Comparison of ENCODE assay signal across 29 cellular contexts in the genomic region with DNA sequence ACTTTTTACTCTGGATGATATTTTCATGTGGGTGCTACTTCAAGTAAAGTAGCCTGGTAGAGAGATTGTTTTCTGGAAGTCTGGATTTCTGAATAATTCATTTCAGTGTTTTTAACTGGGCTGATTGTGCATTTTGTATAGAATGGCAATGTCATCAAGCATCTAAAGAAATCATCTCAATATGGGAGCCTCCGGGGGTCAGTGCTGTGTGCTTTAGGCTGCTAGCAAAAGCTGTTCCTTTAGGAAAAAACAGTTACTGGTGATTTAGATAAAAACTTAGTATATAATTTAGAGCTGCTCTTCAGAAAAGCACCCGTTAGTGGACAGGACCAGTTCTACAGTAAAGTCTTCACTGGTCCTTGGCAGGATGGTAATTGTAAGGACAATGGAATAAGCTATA.
"Had no signal": no experiment of that assay in that cellular context is flagged by ENCODE, and none has a peak within 500 bp of the region (broad histone marks: within the 10 kb centered on the region; RNA-seq: fewer than 3 reads in every experiment).

No MANE protein-coding gene starts in this region.

- H3K27me3 ChIP-seq: adrenal gland, ascending aorta, body of pancreas, brain microvascular endothelial cell, breast epithelium, cardiac muscle cell had no signal

- H3K27ac ChIP-seq: adrenal gland, ascending aorta, body of pancreas, brain microvascular endothelial cell, breast epithelium, cardiac muscle cell had no signal

- H3K9me3 ChIP-seq: adrenal gland, ascending aorta, body of pancreas, breast epithelium had no signal

- DNase-seq: activated effector memory CD4-positive, alpha-beta T cell treated with anti-CD3 and anti-CD28 coated beads, Interleukin-2, amount 50 U/mL, for 16 hours; activated effector memory CD4-positive, alpha-beta T cell treated with Interleukin-2 at 50 U/mL for 16 hours; activated gamma-delta T cell; activated gamma-delta T cell treated with Interleukin-2 at 50 U/mL for 16 hours; activated naive CD4-positive, alpha-beta T cell; activated naive CD4-positive, alpha-beta T cell treated with anti-CD3 and anti-CD28 coated beads for 36 hours; activated naive CD4-positive, alpha-beta T cell treated with anti-CD3 and anti-CD28 coated beads, Interleukin-2, amount 10 ng/mL, durations not matched to agents 7 days and 5 days; activated naive CD4-positive, alpha-beta T cell treated with anti-CD3 and anti-CD28 coated beads, Interleukin-2, amount 50 U/mL, for 16 hours; activated naive CD4-positive, alpha-beta T cell treated with Interleukin-2 at 50 U/mL for 16 hours; activated naive CD8-positive, alpha-beta T cell treated with anti-CD3 and anti-CD28 coated beads for 36 hours; activated naive CD8-positive, alpha-beta T cell treated with anti-CD3 and anti-CD28 coated beads, Interleukin-2, amount 10 ng/mL, durations not matched to agents 7 days and 5 days; activated naive CD8-positive, alpha-beta T cell treated with anti-CD3 and anti-CD28 coated beads, Interleukin-2, amount 50 U/mL, for 24 hours; activated T-cell treated with anti-CD3 and anti-CD28 coated beads, Interleukin-2, amount 50 U/mL, for 24 hours; activated T-cell treated with anti-CD3 and anti-CD28 coated beads, Interleukin-2, amount 50 U/mL, for 4 hours; activated T-cell treated with anti-CD3 and anti-CD28 coated beads, Interleukin-2, amount 50 U/mL, for 48 hours; activated T-cell treated with anti-CD3 and anti-CD28 coated beads, Interleukin-2, amount 50 U/mL, for 72 hours; adrenal gland; amniotic stem cell; amygdala; anterior cingulate cortex; aorta; body of pancreas; brain microvascular endothelial cell; caudate nucleus; central memory CD4-positive, alpha-beta T cell; cerebellar nuclear complex had no signal

- H3K4me3 ChIP-seq: adrenal gland, ascending aorta, body of pancreas, breast epithelium, cardiac muscle cell had no signal
